8 cellular contexts compared by ENCODE assay signal in the genomic region with DNA sequence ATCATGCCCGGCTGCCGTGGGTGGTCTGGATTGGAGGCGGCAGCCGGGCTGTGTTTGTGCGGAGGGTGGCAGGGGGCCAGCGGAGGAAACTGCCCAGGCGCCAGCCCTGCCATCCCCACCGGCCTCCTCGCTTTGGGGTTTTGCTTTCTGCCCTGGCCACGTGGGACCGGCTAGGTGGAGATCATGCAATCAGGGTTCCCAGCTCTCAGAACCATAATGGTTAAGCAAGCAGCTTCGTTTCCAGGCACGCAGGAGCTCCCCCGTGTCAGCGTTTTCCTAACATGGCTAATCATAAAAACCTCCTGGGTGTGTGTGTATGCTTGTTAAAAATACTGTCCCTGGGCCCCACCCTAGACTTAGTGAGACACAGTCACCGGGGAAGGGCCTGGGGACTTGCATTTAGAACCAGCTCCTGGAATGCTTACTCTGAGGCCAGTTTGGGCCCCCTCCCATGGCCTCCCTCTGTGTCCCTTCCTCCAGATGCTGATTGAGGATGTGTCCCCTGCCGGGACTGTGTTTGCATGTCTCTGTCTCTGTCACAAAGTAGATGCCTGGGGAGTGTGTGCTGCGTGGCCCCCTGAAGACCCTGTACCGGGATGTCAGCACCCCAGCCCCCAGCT.
DNase-seq lines count a peak whose midpoint lies in the region; ATAC-seq and TF ChIP-seq lines count a peak whose summit lies in the region.

No MANE protein-coding gene starts in this region.

- ATAC-seq in Right ventricle myocardium superior (ENCODE audit: poor library complexity) (peak; percentile 51), omental fat pad (ENCODE audit: low FRiP score) (peak; percentile 60), GM21526 (IDR thresholded peaks at IDR 0.05; ENCODE audit: low FRiP score, unreplicated experiment) (no peak), HG02571 (IDR thresholded peaks at IDR 0.05; ENCODE audit: unreplicated experiment) (no peak)

- peaks cover 7% of the 10 kb centered on the region; the same call in 1 of the 2 replicates for H3K36me3 ChIP-seq in SJSA1

- H3K27me3 ChIP-seq in SJSA1 (replicated peaks): no peaks in the 10 kb centered on the region

- intact Hi-C loops in Right ventricle myocardium superior (cut with DNase I): no loop called here

- no peak for TF ChIP-seq CTCF in omental fat pad (IDR thresholded peaks at IDR 0.05)

- peak overlapping the region; percentile 15 for H3K4me3 ChIP-seq in SJSA1

- no peaks in the 10 kb centered on the region for H3K9me3 ChIP-seq in SJSA1 (replicated peaks)

- peaks cover 68% of the 10 kb centered on the region for H3K4me1 ChIP-seq in SJSA1 (replicated peaks)

- H3K27ac ChIP-seq in SJSA1: peak overlapping the region; percentile 85

- DNase-seq in AG08395 (ENCODE audit: low spot score) (peak; percentile 44), SJSA1 (ENCODE audit: low read depth in 1 of 2, low spot score in 2 of 2) (peak; percentile 89 to 92), Right ventricle myocardium superior (peak; percentile 62), omental fat pad (ENCODE audit: low spot score) (no peak), NCI-H1436 (lab: John Stamatoyannopoulos, UW) (no peak), D341Med (ENCODE audit: low spot score) (no peak)

Comparison
In these comparisons a context has a peak if more than half of its experiments do, and no peak if none do; other contexts are left out.
1. DNase-seq: peak in AG08395 (single experiment), SJSA1 (2 of 2) and Right ventricle myocardium superior (single experiment); none in omental fat pad (single experiment), NCI-H1436 (single experiment) and D341Med (single experiment).
2. ATAC-seq: peak in Right ventricle myocardium superior (single experiment) and omental fat pad (single experiment); none in GM21526 (single experiment) and HG02571 (single experiment).